In genomic region chr9:63703674-63704073, GRCh38 we compare ENCODE assay signal across 8 cellular contexts.
A peak's percentile ranks its signal among the peaks of the same experiment; 100 is the strongest.
DNase-seq lines count a peak whose midpoint lies in the region; ATAC-seq and TF ChIP-seq lines count a peak whose summit lies in the region.
"Not testable (repeated sequence)": the region's sequence is repeated elsewhere in the genome, so short reads cannot be mapped to it uniquely, and the experiment has no call there.

No MANE protein-coding gene starts in this region.

- TF ChIP-seq POLR2A in Peyer's patch (IDR thresholded peaks at IDR 0.05): not testable (repeated sequence)

- H3K4me1 ChIP-seq in Peyer's patch; adipocyte (ENCODE audit: control insufficient read depth, insufficient read depth, low read length); right cardiac atrium (ENCODE audit: control insufficient read depth, insufficient read depth, low read length); psoas muscle: not testable (repeated sequence)

- not testable (repeated sequence) for H3K4me1 Mint-ChIP-seq in activated CD4-positive, alpha-beta memory T cell treated with anti-CD3 and anti-CD28 coated beads for 36 hours (ENCODE audit: low read depth)

- H3K27ac Mint-ChIP-seq in activated CD4-positive, alpha-beta memory T cell treated with anti-CD3 and anti-CD28 coated beads for 36 hours: not testable (repeated sequence)

- H3K27ac ChIP-seq in AG04450 (ENCODE audit: low read depth, low read length); Peyer's patch; right cardiac atrium (ENCODE audit: low read length); psoas muscle: not testable (repeated sequence)

- H3K27me3 Mint-ChIP-seq in activated CD4-positive, alpha-beta memory T cell treated with anti-CD3 and anti-CD28 coated beads for 36 hours: not testable (repeated sequence)

- H3K4me3 Mint-ChIP-seq in activated CD4-positive, alpha-beta memory T cell treated with anti-CD3 and anti-CD28 coated beads for 36 hours: not testable (repeated sequence)

- not testable (repeated sequence) for TF ChIP-seq CTCF in AG04450 (IDR thresholded peaks at IDR 0.05; ENCODE audit: low read depth, low read length); Peyer's patch (IDR thresholded peaks at IDR 0.05); psoas muscle (IDR thresholded peaks at IDR 0.05)

- not testable (repeated sequence) for H3K36me3 ChIP-seq in Peyer's patch; adipocyte (ENCODE audit: control insufficient read depth, insufficient read depth, low read length, severe bottlenecking); psoas muscle (ENCODE audit: insufficient read depth in 1 of 2, low read depth in 1 of 2)

- peaks cover 13% of the 10 kb centered on the region for H3K9me3 Mint-ChIP-seq in activated CD4-positive, alpha-beta memory T cell treated with anti-CD3 and anti-CD28 coated beads for 36 hours

- intact Hi-C loops in activated CD4-positive, alpha-beta memory T cell treated with anti-CD3 and anti-CD28 coated beads for 36 hours (cut with micrococcal nuclease); right cardiac atrium (cut with DNase I); psoas muscle (cut with DNase I): not testable (repeated sequence)

- H3K9me3 ChIP-seq in AG04450 (ENCODE audit: control insufficient read depth, insufficient read depth, low read length): peaks cover 54% of the 10 kb centered on the region
- H3K9me3 ChIP-seq in Peyer's patch; adipocyte (ENCODE audit: control insufficient read depth, low read length); right cardiac atrium (ENCODE audit: control insufficient read depth, low read length); psoas muscle: not testable (repeated sequence)

- H3K9ac ChIP-seq in adipocyte (ENCODE audit: low read length): not testable (repeated sequence)

- not testable (repeated sequence) for DNase-seq in AG04450 (ENCODE audit: low read depth, low spot score)
- DNase-seq in M059J (ENCODE audit: low read depth): peak; percentile 4
- peak; percentile 11 to 54 (median 40) for DNase-seq in Peyer's patch
- DNase-seq in activated CD4-positive, alpha-beta memory T cell treated with anti-CD3 and anti-CD28 coated beads for 36 hours: peak; percentile 24
- peak; percentile 34 for DNase-seq in adipocyte (ENCODE audit: low read depth)
- peak; percentile 10 for DNase-seq in effector CD8-positive, alpha-beta T cell (lab: John Stamatoyannopoulos, UW)
- peak; percentile 69 to 85 (median 78) for DNase-seq in right cardiac atrium
- DNase-seq in psoas muscle: peak; percentile 54 to 72

- CTCF ChIA-PET in AG04450 (lab: Charles Lee); activated CD4-positive, alpha-beta memory T cell treated with anti-CD3 and anti-CD28 coated beads for 36 hours (lab: Charles Lee): not testable (repeated sequence)

- POLR2A ChIA-PET in AG04450 (lab: Yijun Ruan, JAX); activated CD4-positive, alpha-beta memory T cell treated with anti-CD3 and anti-CD28 coated beads for 36 hours (lab: Charles Lee): not testable (repeated sequence)

- not testable (repeated sequence) for H3K27me3 ChIP-seq in AG04450 (ENCODE audit: control insufficient read depth, insufficient read depth, low read length); Peyer's patch; adipocyte (replicated peaks; ENCODE audit: control insufficient read depth, insufficient read depth, low read length); right cardiac atrium (ENCODE audit: control insufficient read depth, insufficient read depth); psoas muscle (ENCODE audit: insufficient read depth in 3 of 3, low read length in 2 of 3)

- H3K36me3 Mint-ChIP-seq in activated CD4-positive, alpha-beta memory T cell treated with anti-CD3 and anti-CD28 coated beads for 36 hours: not testable (repeated sequence)

- peak overlapping the region; percentile 43 for H3K4me3 ChIP-seq in AG04450 (ENCODE audit: low read depth, low read length)
- H3K4me3 ChIP-seq in Peyer's patch; adipocyte (ENCODE audit: low read length); right cardiac atrium (ENCODE audit: low read length); psoas muscle: not testable (repeated sequence)

- not testable (repeated sequence) for ATAC-seq in right cardiac atrium, psoas muscle

- 49% methylated on average over 32 of the region's 38 CpGs for WGBS in right cardiac atrium
- WGBS in psoas muscle, 3 donors: 47 to 52% (median 50%) methylated on average over 24 to 32 of the region's 38 CpGs
